In genomic region chrX:101655540-101655939, GRCh38 we compare ENCODE assay signal across 17 cellular contexts. TPM values are rescaled to one million over a fixed set of nuclear protein-coding genes. Genes with fewer than 3 reads are reported as not detected.
DNase-seq lines count a peak whose midpoint lies in the region; ATAC-seq and TF ChIP-seq lines count a peak whose summit lies in the region.
"Had no signal": no experiment of that assay in that cellular context is flagged by ENCODE, and none has a peak within 500 bp of the region (broad histone marks: within the 10 kb centered on the region; RNA-seq: fewer than 3 reads in every experiment).

No MANE protein-coding gene starts in this region.

- peak overlapping the region; percentile 35 to 45 for H3K4me3 ChIP-seq in duodenal mucosa (ENCODE audit: low read depth in 1 of 2, low read length in 2 of 2)
- H3K4me3 ChIP-seq: left ventricle myocardium inferior, PC-9, right atrium auricular region had no signal

- H3K36me3 ChIP-seq in duodenal mucosa (ENCODE audit: control insufficient read depth in 1 of 2, insufficient read depth in 2 of 2, low read length in 2 of 2): no peaks in the 10 kb centered on the region
- H3K36me3 ChIP-seq: WERI-Rb-1 had no signal

- H3K27me3 Mint-ChIP-seq in natural killer cell (ENCODE audit: low read depth in 2 of 2) (peaks cover 0 to 9% of the 10 kb centered on the region in 2 donors), T-cell (peaks cover 3 to 4% of the 10 kb centered on the region in 2 donors)
- peaks cover 0 to 8% of the 10 kb centered on the region in 2 donors for H3K27me3 Mint-ChIP-seq in natural killer cell treated with Interleukin-12 subunit alpha and Interleukin-12 subunit beta and Interleukin-15 and Interleukin-18, amount 100 ng/mL, for 72 hours

- CTCF ChIA-PET in T-cell (lab: Charles Lee): no interaction called here

- H3K36me3 Mint-ChIP-seq in natural killer cell (no peaks in the 10 kb centered on the region), T-cell (no peaks in the 10 kb centered on the region)
- no peaks in the 10 kb centered on the region for H3K36me3 Mint-ChIP-seq in natural killer cell treated with Interleukin-12 subunit alpha and Interleukin-12 subunit beta and Interleukin-15 and Interleukin-18, amount 100 ng/mL, for 72 hours

- H3K4me3 Mint-ChIP-seq in natural killer cell (no peak overlapping the region), T-cell (peak overlapping the region; percentile 22 to 51 (median 44))
- no peak overlapping the region for H3K4me3 Mint-ChIP-seq in natural killer cell treated with Interleukin-12 subunit alpha and Interleukin-12 subunit beta and Interleukin-15 and Interleukin-18, amount 100 ng/mL, for 72 hours

- H3K27ac Mint-ChIP-seq in natural killer cell: no peak overlapping the region
- H3K27ac Mint-ChIP-seq in natural killer cell treated with Interleukin-12 subunit alpha and Interleukin-12 subunit beta and Interleukin-15 and Interleukin-18, amount 100 ng/mL, for 72 hours: no peak overlapping the region
- H3K27ac Mint-ChIP-seq in T-cell: peak overlapping the region; percentile 6 to 71

- H3K9ac ChIP-seq in duodenal mucosa (ENCODE audit: low read depth in 1 of 2, low read length in 2 of 2): no peak overlapping the region

- no peaks in the 10 kb centered on the region for H3K9me3 Mint-ChIP-seq in natural killer cell
- H3K9me3 Mint-ChIP-seq in natural killer cell treated with Interleukin-12 subunit alpha and Interleukin-12 subunit beta and Interleukin-15 and Interleukin-18, amount 100 ng/mL, for 72 hours: no peaks in the 10 kb centered on the region
- H3K9me3 Mint-ChIP-seq in T-cell: no peaks in the 10 kb centered on the region

- ATAC-seq in natural killer cell: peak in 2 of 3 donors; percentile 32 to 46
- ATAC-seq in natural killer cell treated with Interleukin-12 subunit alpha and Interleukin-12 subunit beta and Interleukin-15 and Interleukin-18, amount 100 ng/mL, for 72 hours: no peak
- peak in 1 of 4 experiments; percentile 39 for ATAC-seq in T-cell (replicated peaks in 1 of 4)
- no peak for ATAC-seq in GM21447 (IDR thresholded peaks at IDR 0.05; ENCODE audit: unreplicated experiment)
- ATAC-seq in GM19351 (IDR thresholded peaks at IDR 0.05; ENCODE audit: unreplicated experiment): no peak

- no peak for TF ChIP-seq CTCF in natural killer cell (IDR thresholded peaks at IDR 0.05)

- peaks cover 0 to 4% of the 10 kb centered on the region in 2 donors for H3K4me1 ChIP-seq in duodenal mucosa (ENCODE audit: control insufficient read depth in 1 of 2, insufficient read depth in 2 of 2, low read length in 2 of 2)
- H3K4me1 ChIP-seq: Caco-2, left ventricle myocardium inferior, right atrium auricular region had no signal

- peaks cover 10 to 20% of the 10 kb centered on the region in 2 donors for H3K4me1 Mint-ChIP-seq in natural killer cell
- H3K4me1 Mint-ChIP-seq in natural killer cell treated with Interleukin-12 subunit alpha and Interleukin-12 subunit beta and Interleukin-15 and Interleukin-18, amount 100 ng/mL, for 72 hours (ENCODE audit: low read depth in 2 of 2): peaks cover 0 to 10% of the 10 kb centered on the region in 2 donors
- peaks cover 10 to 28% (median 19%) of the 10 kb centered on the region in 3 donors for H3K4me1 Mint-ChIP-seq in T-cell

- H3K27ac ChIP-seq in duodenal mucosa (ENCODE audit: low read depth, low read length): no peak overlapping the region
- H3K27ac ChIP-seq: left ventricle myocardium inferior, PC-9, right atrium auricular region, WERI-Rb-1 had no signal

- H3K27me3 ChIP-seq in duodenal mucosa (ENCODE audit: control insufficient read depth in 1 of 2, insufficient read depth in 2 of 2, low read length in 2 of 2): no peaks in the 10 kb centered on the region
- H3K27me3 ChIP-seq: right atrium auricular region had no signal

- POLR2A ChIA-PET in T-cell (lab: Charles Lee): no interaction called here

- H3K9me3 ChIP-seq in duodenal mucosa (ENCODE audit: control insufficient read depth in 1 of 2, low read length in 2 of 2): no peaks in the 10 kb centered on the region
- H3K9me3 ChIP-seq: Caco-2, left ventricle myocardium inferior, right atrium auricular region had no signal

- intact Hi-C loops in natural killer cell (cut with micrococcal nuclease): no loop called here

- DNase-seq in natural killer cell (no peak), T-cell (no peak), inferior parietal cortex (ENCODE audit: extremely low spot score) (no peak)
- no peak for DNase-seq in natural killer cell treated with Interleukin-12 subunit alpha and Interleukin-12 subunit beta and Interleukin-15 and Interleukin-18, amount 100 ng/mL, for 72 hours (ENCODE audit: low spot score)
- DNase-seq: Caco-2, glutamatergic neuron, H7, left ventricle myocardium inferior, NCI-H1417 treated with DMSO at 0.1 percent for 48 hours, NCI-H748 treated with DMSO at 0.1 percent for 48 hours, occipital lobe, PC-9, WERI-Rb-1 had no signal

RNA-seq across cellular contexts. Expression of gene ARMCX2, which starts 4.1 kb away (rescaled TPM):
- total RNA-seq in natural killer cell (1 to 10 TPM; 1.9 to 2.4 (median 2.1) TPM), T-cell (1 to 10 TPM; 2.9 to 8.9 (median 6.6) TPM)
- 1 to 10 TPM; 4.3 to 5.7 TPM for total RNA-seq in natural killer cell treated with Interleukin-12 subunit alpha and Interleukin-12 subunit beta and Interleukin-15 and Interleukin-18, amount 100 ng/mL, for 72 hours
- total RNA-seq: Caco-2 had no signal

RNA-seq across cellular contexts. Expression of gene ARMCX3, which starts 32.6 kb away (rescaled TPM):
- total RNA-seq in natural killer cell: 10 to 100 TPM; 55.9 to 89.1 (median 64.7) TPM
- 10 to 100 TPM; 39.4 to 45.1 TPM for total RNA-seq in natural killer cell treated with Interleukin-12 subunit alpha and Interleukin-12 subunit beta and Interleukin-15 and Interleukin-18, amount 100 ng/mL, for 72 hours
- total RNA-seq in T-cell: 10 to 100 TPM; 29.6 to 53.9 (median 38.8) TPM

RNA-seq across cellular contexts. Expression of gene ARMCX6, which starts 37.7 kb away (rescaled TPM):
- 10 to 100 TPM; 44.3 to 61.7 (median 44.4) TPM for total RNA-seq in natural killer cell
- total RNA-seq in natural killer cell treated with Interleukin-12 subunit alpha and Interleukin-12 subunit beta and Interleukin-15 and Interleukin-18, amount 100 ng/mL, for 72 hours: 10 to 100 TPM; 41.5 to 45.6 TPM
- total RNA-seq in T-cell: 10 to 100 TPM; 31.6 to 46.1 (median 35.8) TPM

Comparison
In these comparisons a context has a peak if more than half of its experiments do, and no peak if none do; other contexts are left out.
1. ATAC-seq: peak in natural killer cell (2 of 3); none in natural killer cell treated with Interleukin-12 subunit alpha and Interleukin-12 subunit beta and Interleukin-15 and Interleukin-18, amount 100 ng/mL, for 72 hours (0 of 2), GM21447 (single experiment) and GM19351 (single experiment).
2. H3K27ac Mint-ChIP-seq: peak in T-cell (2 of 2); none in natural killer cell (0 of 2) and natural killer cell treated with Interleukin-12 subunit alpha and Interleukin-12 subunit beta and Interleukin-15 and Interleukin-18, amount 100 ng/mL, for 72 hours (0 of 2).
3. H3K4me3 Mint-ChIP-seq: peak in T-cell (3 of 3); none in natural killer cell (single experiment) and natural killer cell treated with Interleukin-12 subunit alpha and Interleukin-12 subunit beta and Interleukin-15 and Interleukin-18, amount 100 ng/mL, for 72 hours (single experiment).